9 cellular contexts compared by ENCODE assay signal in the genomic region with DNA sequence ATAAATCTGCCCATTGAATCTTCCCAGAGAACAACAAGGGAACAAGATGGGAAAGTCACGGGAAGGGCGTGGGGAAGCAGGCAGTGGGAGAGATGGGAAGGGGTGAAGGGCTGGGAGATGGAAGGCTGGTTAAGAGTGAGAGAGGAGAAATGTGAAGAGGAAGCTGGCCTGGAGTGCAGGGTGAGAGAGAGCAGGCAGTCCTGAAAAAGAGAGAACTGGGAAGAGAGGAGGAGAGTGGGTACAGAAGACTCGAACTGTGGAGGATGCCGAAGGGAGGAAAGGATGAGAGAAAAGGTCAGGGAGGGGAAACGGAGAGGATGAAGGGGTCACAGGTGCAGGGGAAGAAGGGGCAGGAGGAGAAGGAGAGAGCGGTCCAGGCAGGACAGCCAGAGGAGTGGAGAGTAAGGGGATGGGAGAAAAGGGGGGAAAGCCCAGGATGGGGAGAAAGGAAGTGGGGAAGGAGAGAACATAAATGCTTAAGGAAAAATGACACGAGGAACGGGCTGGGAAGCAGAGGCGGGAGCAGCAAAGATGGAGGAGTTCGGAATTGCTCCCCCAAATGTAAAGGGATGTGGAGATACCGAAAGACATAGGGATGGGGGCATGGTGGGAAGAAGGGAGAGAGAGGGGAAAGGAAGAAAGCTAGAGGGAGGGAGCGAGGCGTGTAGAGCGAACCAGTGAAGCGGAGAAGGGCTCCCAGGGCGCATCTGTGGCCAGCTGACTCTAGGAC. TPM values are rescaled to one million over a fixed set of nuclear protein-coding genes. Genes with fewer than 3 reads are reported as not detected.
A peak's percentile ranks its signal among the peaks of the same experiment; 100 is the strongest.
DNase-seq lines count a peak whose midpoint lies in the region; ATAC-seq, FAIRE-seq and TF ChIP-seq lines count a peak whose summit lies in the region.
"Had no signal": no experiment of that assay in that cellular context is flagged by ENCODE, and none has a peak within 500 bp of the region (broad histone marks: within the 10 kb centered on the region; RNA-seq: fewer than 3 reads in every experiment).

No MANE protein-coding gene starts in this region.

- FAIRE-seq in H1 (lab: Jason Lieb, UNC) (no peak), small intestine (lab: Jason Lieb, UNC) (no peak)

- no peak overlapping the region for H3K9ac ChIP-seq in Karpas-422 (ENCODE audit: low read length)
- peak overlapping the region in 1 of 4 experiments; percentile 68; a peak in 2 of 7 replicates for H3K9ac ChIP-seq in H1 (replicated peaks in 1 of 4; ENCODE audit: extremely low read depth in 1 of 4, low read depth in 3 of 4, low read length in 3 of 4)
- peak overlapping the region; percentile 100 for H3K9ac ChIP-seq in neuronal stem cell (ENCODE audit: low read depth, low read length, poor library complexity)

- H3K23ac ChIP-seq in H1 (ENCODE audit: insufficient read length) (no peak overlapping the region), neuronal stem cell (ENCODE audit: low read depth, low read length, poor library complexity) (peak overlapping the region; percentile 94)

- DNase-seq in CD14-positive monocyte (ENCODE audit: low spot score) (no peak), Karpas-422 (peak; percentile 36), H1 (ENCODE audit: low read depth in 1 of 2, low spot score in 2 of 2) (no peak), neuronal stem cell (ENCODE audit: low spot score) (no peak), DMS153 (lab: John Stamatoyannopoulos, UW) (no peak), small intestine (no peak)
- DNase-seq: NCI-H446 treated with DMSO at 0.1 percent for 48 hours had no signal

- CTCF ChIA-PET in H1 (lab: Charles Lee; ENCODE audit: partially characterized antibody), result interaction anchor here (0.5 to 4.5 kb wide), 23 partner anchors 9 to 173 kb away, joined by 3 to 39 read pairs (median 4); partner anchors contain the start of genes MLF2 and ZNF384

- peaks cover 30% of the 10 kb centered on the region for H3K4me1 Mint-ChIP-seq in CD14-positive monocyte

- no peaks in the 10 kb centered on the region for H3K79me2 ChIP-seq in Karpas-422 (ENCODE audit: low read length)
- no peaks in the 10 kb centered on the region for H3K79me2 ChIP-seq in H1 (ENCODE audit: control insufficient read depth in 1 of 2, insufficient read depth in 2 of 2, low read length in 2 of 2)

- H3K18ac ChIP-seq in H1 (ENCODE audit: extremely low read depth, low read length), result peak overlapping the region; percentile 71
- H3K18ac ChIP-seq in neuronal stem cell (ENCODE audit: low read length), result peak overlapping the region; percentile 99

- H3K4me2 ChIP-seq in Karpas-422 (ENCODE audit: low read depth, low read length, poor library complexity, severe bottlenecking) (no peak overlapping the region), H1 (ENCODE audit: insufficient read depth in 1 of 2, low read depth in 2 of 2, low read length in 2 of 2) (peak overlapping the region; percentile 84 to 99), neuronal stem cell (ENCODE audit: insufficient read depth, low read length, poor library complexity, severe bottlenecking) (peak overlapping the region; percentile 58)

- H3K9me3 ChIP-seq in Karpas-422 (ENCODE audit: low read length) (no peaks in the 10 kb centered on the region), H1 (ENCODE audit: insufficient read depth in 2 of 2, low read depth in 1 of 2, low read length in 1 of 2) (no peaks in the 10 kb centered on the region), neuronal stem cell (replicated peaks in 1 of 2; ENCODE audit: control insufficient read depth in 2 of 2, insufficient read depth in 1 of 2, low read depth in 1 of 2, low read length in 2 of 2) (no peaks in the 10 kb centered on the region), small intestine (ENCODE audit: control insufficient read depth, low read depth) (no peaks in the 10 kb centered on the region)

- H3K56ac ChIP-seq in H1 (replicated peaks; ENCODE audit: insufficient read length, low read depth, low read length), result no peak overlapping the region

- no peak for TF ChIP-seq POLR2A in H1 (IDR thresholded peaks at IDR 0.05; ENCODE audit: control extremely low read depth in 1 of 2, low read depth in 2 of 2, low read length in 2 of 2)

- H3K36me3 ChIP-seq in Karpas-422 (ENCODE audit: insufficient read depth, low read length) (no peaks in the 10 kb centered on the region), H1 (ENCODE audit: control insufficient read depth in 2 of 4, insufficient read depth in 4 of 4, low read length in 3 of 4) (peaks cover 0 to 3% (median under 1%) of the 10 kb centered on the region in 4 experiments; a peak in 1 of 8 replicates), neuronal stem cell (replicated peaks in 1 of 2; ENCODE audit: control insufficient read depth in 2 of 2, insufficient read depth in 2 of 2, low read length in 2 of 2) (peaks cover 14 to 18% of the 10 kb centered on the region in 2 donors), small intestine (ENCODE audit: control insufficient read depth in 2 of 2, insufficient read depth in 2 of 2, low read length in 2 of 2) (no peaks in the 10 kb centered on the region)

- peaks cover 16% of the 10 kb centered on the region for H3K23me2 ChIP-seq in H1 (ENCODE audit: low read depth, low read length)

- H2BK120ac ChIP-seq in H1 (replicated peaks; ENCODE audit: low read depth, low read length), result no peak overlapping the region
- peak overlapping the region; percentile 87 for H2BK120ac ChIP-seq in neuronal stem cell (ENCODE audit: low read depth, low read length)

- H3K4me3 ChIP-seq in Karpas-422 (ENCODE audit: low read length), result no peak overlapping the region
- peak overlapping the region; percentile 72 to 90 (median 72) for H3K4me3 ChIP-seq in H1 (ENCODE audit: extremely low read depth in 1 of 4, insufficient read depth in 2 of 4, low read depth in 3 of 4, low read length in 4 of 4)
- peak overlapping the region; percentile 81 to 98 for H3K4me3 ChIP-seq in neuronal stem cell (ENCODE audit: low read length in 2 of 2)
- H3K4me3 ChIP-seq in small intestine (ENCODE audit: low read depth in 1 of 2, low read length in 2 of 2), result peak overlapping the region in 1 of 2 donors; percentile 37

- no peaks in the 10 kb centered on the region for H3K9me2 ChIP-seq in Karpas-422 (replicated peaks; ENCODE audit: insufficient read depth, low read length)

- no peak for TF ChIP-seq RAD21 in H1 (IDR thresholded peaks at IDR 0.05 in 1 of 2, conservative IDR thresholded peaks at IDR 0.05 in 1 of 2; ENCODE audit: low read depth in 2 of 2, low read length in 2 of 2)

- peak overlapping the region; percentile 24 to 74 for H3K4me3 Mint-ChIP-seq in CD14-positive monocyte

- ATAC-seq in HG03025 (IDR thresholded peaks at IDR 0.05; ENCODE audit: low FRiP score, unreplicated experiment) (no peak), GM19351 (IDR thresholded peaks at IDR 0.05; ENCODE audit: unreplicated experiment) (no peak)

- H2BK15ac ChIP-seq in H1 (ENCODE audit: low read length), result peak overlapping the region; percentile 97
- peak overlapping the region; percentile 99 for H2BK15ac ChIP-seq in neuronal stem cell (ENCODE audit: low read length)

- no peaks in the 10 kb centered on the region for H4K20me1 ChIP-seq in Karpas-422 (ENCODE audit: insufficient read depth, low read depth, low read length)
- H4K20me1 ChIP-seq in H1 (replicated peaks in 1 of 2; ENCODE audit: control insufficient read depth in 1 of 2, insufficient read depth in 2 of 2, low read length in 2 of 2), result no peaks in the 10 kb centered on the region

- H3K4ac ChIP-seq in H1 (replicated peaks; ENCODE audit: insufficient read length, low read depth, low read length) (no peak overlapping the region), neuronal stem cell (ENCODE audit: low read length) (no peak overlapping the region)

- peaks cover 3 to 11% of the 10 kb centered on the region in 2 donors for H3K36me3 Mint-ChIP-seq in CD14-positive monocyte

- no peak overlapping the region for H2BK20ac ChIP-seq in H1 (ENCODE audit: low read length)

- no peak for TF ChIP-seq EP300 in H1 (IDR thresholded peaks at IDR 0.05; ENCODE audit: borderline replicate concordance in 1 of 2, low read depth in 2 of 2, low read length in 2 of 2)

- no peak for TF ChIP-seq CTCF in CD14-positive monocyte (IDR thresholded peaks at IDR 0.05)
- TF ChIP-seq CTCF in H1 (IDR thresholded peaks at IDR 0.05; ENCODE audit: control extremely low read depth in 1 of 3, insufficient read depth in 1 of 3, low read depth in 1 of 3, low read length in 3 of 3), result no peak

- H2BK5ac ChIP-seq in H1 (ENCODE audit: low read depth, low read length) (peak overlapping the region; percentile 7; the same call in 1 of the 2 replicates), neuronal stem cell (ENCODE audit: low read length) (peak overlapping the region; percentile 93)

- no peaks in the 10 kb centered on the region for H3K27me3 ChIP-seq in Karpas-422 (ENCODE audit: low read length)
- H3K27me3 ChIP-seq in H1 (replicated peaks in 1 of 4; ENCODE audit: control insufficient read depth in 3 of 4, extremely low read depth in 1 of 4, insufficient read depth in 3 of 4, low read length in 3 of 4), result peaks cover 0 to 16% (median 14%) of the 10 kb centered on the region in 4 experiments; a peak in 6 of 7 replicates
- H3K27me3 ChIP-seq in neuronal stem cell (ENCODE audit: control insufficient read depth in 3 of 3, insufficient read depth in 3 of 3, low read depth in 1 of 3, low read length in 3 of 3), result peaks cover 0 to 12% (median 7%) of the 10 kb centered on the region in 3 experiments
- peaks cover 4 to 20% of the 10 kb centered on the region in 2 donors for H3K27me3 ChIP-seq in small intestine (ENCODE audit: control insufficient read depth in 2 of 2, insufficient read depth in 2 of 2, low read length in 2 of 2)

- H2AK5ac ChIP-seq in H1 (ENCODE audit: low read depth, low read length) (0 out of 2 replicates have a peak overlapping the region, but pooled peaks have one; percentile 75), neuronal stem cell (ENCODE audit: low read depth, low read length) (peak overlapping the region; percentile 91)

- H4K91ac ChIP-seq in H1 (replicated peaks; ENCODE audit: insufficient read length, low read length), result no peak overlapping the region
- no peak overlapping the region for H4K91ac ChIP-seq in neuronal stem cell (ENCODE audit: low read depth, low read length, poor library complexity)

- H4K8ac ChIP-seq in H1 (ENCODE audit: extremely low read depth, insufficient read depth, low read length) (no peak overlapping the region), neuronal stem cell (ENCODE audit: low read depth, low read length) (no peak overlapping the region)

- intact Hi-C loops in CD14-positive monocyte (cut with micrococcal nuclease), result loop anchor here (5.0 to 10.0 kb wide), 2 partner anchors 55 to 82 kb away; partner anchors contain the start of gene ACRBP (in 1 of the 2)

- H3K14ac ChIP-seq in H1 (ENCODE audit: insufficient read length) (no peak overlapping the region), neuronal stem cell (ENCODE audit: low read length) (peak overlapping the region; percentile 97)

- WGBS in H1 (ENCODE audit: extremely low coverage in 1 of 2, insufficient coverage in 1 of 2, insufficient read length in 1 of 2, insufficient replicate concordance in 2 of 2, low coverage in 1 of 2, low lambda C conversion rate in 2 of 2, missing lambda C conversion rate in 1 of 2), 2 experiments, result 15% methylated on average over 12 of the region's 16 CpGs; no CpG with 5 or more reads in 1 of the 2 experiments
- no CpG with 5 or more reads among the region's 16 CpGs for WGBS in neuronal stem cell (ENCODE audit: extremely low coverage in 2 of 2, insufficient read length in 2 of 2, insufficient replicate concordance in 1 of 2), 2 donors
- WGBS in small intestine, 3 donors, result 17 to 24% (median 18%) methylated on average over 12 to 16 of the region's 16 CpGs

- peak overlapping the region in 1 of 7 donors; percentile 37 for H3K27ac Mint-ChIP-seq in CD14-positive monocyte

- H3K27me3 Mint-ChIP-seq in CD14-positive monocyte (ENCODE audit: low read depth in 3 of 3), result peaks cover 70 to 88% (median 75%) of the 10 kb centered on the region in 3 donors

- H3K27ac ChIP-seq in Karpas-422 (ENCODE audit: low read length), result no peak overlapping the region
- no peak overlapping the region for H3K27ac ChIP-seq in H1 (ENCODE audit: low read depth, low read length)
- H3K27ac ChIP-seq in neuronal stem cell (replicated peaks; ENCODE audit: low read length), result no peak overlapping the region
- H3K27ac ChIP-seq in small intestine (ENCODE audit: low read depth in 1 of 2, low read length in 1 of 2), result no peak overlapping the region

- peaks cover 4 to 20% (median 14%) of the 10 kb centered on the region in 7 donors for H3K9me3 Mint-ChIP-seq in CD14-positive monocyte

- H4K5ac ChIP-seq in H1 (ENCODE audit: insufficient read length, low read depth, low read length), result no peak overlapping the region

- H3K79me1 ChIP-seq in H1 (ENCODE audit: low read depth, low read length) (no peaks in the 10 kb centered on the region; the same call in 1 of the 2 replicates), neuronal stem cell (ENCODE audit: low read depth, low read length) (peaks cover 15% of the 10 kb centered on the region)

- POLR2A ChIA-PET in H1 (lab: Charles Lee; ENCODE audit: partially characterized antibody), result interaction anchor here (0.6 to 3.1 kb wide), 23 partner anchors 9 to 165 kb away, joined by 3 to 32 read pairs (median 4); partner anchors contain the start of genes CDCA3, GAPDH, PTMS and USP5

- H2AFZ ChIP-seq in Karpas-422 (ENCODE audit: low read length), result no peak overlapping the region
- H2AFZ ChIP-seq in H1 (ENCODE audit: low read length), result peak overlapping the region; percentile 60; the same call in 1 of the 2 replicates
- peak overlapping the region; percentile 97 for H2AFZ ChIP-seq in neuronal stem cell (ENCODE audit: low read length)

- H2BK12ac ChIP-seq in H1 (ENCODE audit: low read depth, low read length), result peak overlapping the region; percentile 87; the same call in 1 of the 2 replicates
- peak overlapping the region; percentile 86 for H2BK12ac ChIP-seq in neuronal stem cell (ENCODE audit: low read length)

- H3K4me1 ChIP-seq in Karpas-422 (ENCODE audit: low read length), result peaks cover 43% of the 10 kb centered on the region
- peaks cover 0 to 12% (median 9%) of the 10 kb centered on the region in 4 experiments; a peak in 5 of 7 replicates for H3K4me1 ChIP-seq in H1 (replicated peaks in 1 of 4; ENCODE audit: control insufficient read depth in 3 of 4, insufficient read depth in 4 of 4, low read length in 3 of 4)
- peaks cover 9 to 16% of the 10 kb centered on the region in 2 donors for H3K4me1 ChIP-seq in neuronal stem cell (ENCODE audit: control insufficient read depth in 2 of 2, insufficient read depth in 1 of 2, low read depth in 1 of 2, low read length in 2 of 2)
- H3K4me1 ChIP-seq in small intestine (ENCODE audit: control insufficient read depth in 2 of 2, insufficient read depth in 1 of 2, low read depth in 1 of 2, low read length in 1 of 2), result no peaks in the 10 kb centered on the region

RNA-seq across cellular contexts. Expression of gene PIANP, which starts 1.2 kb away (rescaled TPM):
- polyA plus RNA-seq in CD14-positive monocyte, result not detected
- not detected in 2 replicates for total RNA-seq in Karpas-422 (2014; rRNA removed; shearing (Covaris generic); ENCODE audit: low replicate concordance)
- total RNA-seq in H1 (2021; fragmentation: NEBNext Ultra II Directional; extraction: Animal tissue kit (Norgen Biotek cat#: 25700)), result 9.8 and 15.3 TPM in 2 replicates
- polyA plus RNA-seq in H1 (2011; rRNA removed), result 6.3 and 13.3 TPM in 2 replicates
- 4.1 TPM for polyA plus RNA-seq in H1 (2011; cell fraction: cytosol; rRNA removed)
- 16.6 TPM for polyA plus RNA-seq in H1 (2011; cell fraction: nucleus; rRNA removed)
- polyA plus RNA-seq in H1 (2012, experiment 1 of 2), result 11.4 to 16.2 TPM (median 13.6 TPM) in 4 replicates
- polyA plus RNA-seq in H1 (2012, experiment 2 of 2), result 12.2 TPM
- 13.5 TPM for polyA plus RNA-seq in H1 (2013, experiment 1 of 2)
- polyA plus RNA-seq in H1 (2013, experiment 2 of 2), result 16.5 TPM
- polyA minus RNA-seq in H1 (2011; rRNA and poly(A)+ RNA removed), result 1.6 and 3.5 TPM in 2 replicates
- 6.8 TPM for polyA minus RNA-seq in H1 (2011; cell fraction: cytosol; rRNA and poly(A)+ RNA removed)
- 4.1 TPM for polyA minus RNA-seq in H1 (2011; cell fraction: nucleus; rRNA and poly(A)+ RNA removed)
- polyA plus RNA-seq in neuronal stem cell (2013, experiment 1 of 2), result 30.7 TPM
- 30.4 TPM for polyA plus RNA-seq in neuronal stem cell (2013, experiment 2 of 2)
- 1 to 10 TPM in 1 of 3 donors, not detected in 2; 3.4 TPM for polyA plus RNA-seq in small intestine

RNA-seq across cellular contexts. Expression of gene ZNF384, which starts 10.2 kb away (rescaled TPM):
- polyA plus RNA-seq in CD14-positive monocyte, result 10 to 100 TPM in 1 of 2 donors, 1 to 10 TPM in 1; 9.6 to 10.9 TPM
- 35.5 and 39.2 TPM in 2 replicates for total RNA-seq in Karpas-422 (2014; rRNA removed; shearing (Covaris generic); ENCODE audit: low replicate concordance)
- total RNA-seq in H1 (2021; fragmentation: NEBNext Ultra II Directional; extraction: Animal tissue kit (Norgen Biotek cat#: 25700)), result 59.6 and 60.1 TPM in 2 replicates
- polyA plus RNA-seq in H1 (2011; rRNA removed), result 59.0 and 75.1 TPM in 2 replicates
- polyA plus RNA-seq in H1 (2011; cell fraction: cytosol; rRNA removed), result 66.7 TPM
- 138 TPM for polyA plus RNA-seq in H1 (2011; cell fraction: nucleus; rRNA removed)
- polyA plus RNA-seq in H1 (2012, experiment 1 of 2), result 64.4 to 74.8 TPM (median 69.2 TPM) in 4 replicates
- 30.4 TPM for polyA plus RNA-seq in H1 (2012, experiment 2 of 2)
- 47.8 TPM for polyA plus RNA-seq in H1 (2013, experiment 1 of 2)
- polyA plus RNA-seq in H1 (2013, experiment 2 of 2), result 45.3 TPM
- polyA minus RNA-seq in H1 (2011; rRNA and poly(A)+ RNA removed), result 69.0 and 70.2 TPM in 2 replicates
- 39.0 TPM for polyA minus RNA-seq in H1 (2011; cell fraction: cytosol; rRNA and poly(A)+ RNA removed)
- polyA minus RNA-seq in H1 (2011; cell fraction: nucleus; rRNA and poly(A)+ RNA removed), result 71.1 TPM
- polyA plus RNA-seq in neuronal stem cell (2013, experiment 1 of 2), result 57.1 TPM
- 53.1 TPM for polyA plus RNA-seq in neuronal stem cell (2013, experiment 2 of 2)
- polyA plus RNA-seq in small intestine, result 10 to 100 TPM; 26.2 to 38.2 (median 31.0) TPM

RNA-seq across cellular contexts. Expression of gene COPS7A, which starts 24.4 kb away (rescaled TPM):
- 10 to 100 TPM; 70.1 to 77.1 TPM for polyA plus RNA-seq in CD14-positive monocyte
- total RNA-seq in Karpas-422 (2014; rRNA removed; shearing (Covaris generic); ENCODE audit: low replicate concordance), result 39.2 and 42.9 TPM in 2 replicates
- 43.3 and 44.5 TPM in 2 replicates for total RNA-seq in H1 (2021; fragmentation: NEBNext Ultra II Directional; extraction: Animal tissue kit (Norgen Biotek cat#: 25700))
- polyA plus RNA-seq in H1 (2011; rRNA removed), result 95.9 and 98.4 TPM in 2 replicates
- 93.9 TPM for polyA plus RNA-seq in H1 (2011; cell fraction: cytosol; rRNA removed)
- polyA plus RNA-seq in H1 (2011; cell fraction: nucleus; rRNA removed), result 109 TPM
- 43.6 to 58.1 TPM (median 55.6 TPM) in 4 replicates for polyA plus RNA-seq in H1 (2012, experiment 1 of 2)
- polyA plus RNA-seq in H1 (2012, experiment 2 of 2), result 63.2 TPM
- polyA plus RNA-seq in H1 (2013, experiment 1 of 2), result 40.6 TPM
- 40.1 TPM for polyA plus RNA-seq in H1 (2013, experiment 2 of 2)
- 43.8 and 57.5 TPM in 2 replicates for polyA minus RNA-seq in H1 (2011; rRNA and poly(A)+ RNA removed)
- 16.6 TPM for polyA minus RNA-seq in H1 (2011; cell fraction: cytosol; rRNA and poly(A)+ RNA removed)
- polyA minus RNA-seq in H1 (2011; cell fraction: nucleus; rRNA and poly(A)+ RNA removed), result 17.2 TPM
- 24.4 TPM for polyA plus RNA-seq in neuronal stem cell (2013, experiment 1 of 2)
- polyA plus RNA-seq in neuronal stem cell (2013, experiment 2 of 2), result 23.7 TPM
- polyA plus RNA-seq in small intestine, result 10 to 100 TPM; 30.5 to 49.3 (median 31.8) TPM

RNA-seq across cellular contexts. Expression of gene ING4, which starts 36.5 kb away (rescaled TPM):
- polyA plus RNA-seq in CD14-positive monocyte, result 10 to 100 TPM; 62.2 to 64.0 TPM
- 40.1 and 52.9 TPM in 2 replicates for total RNA-seq in Karpas-422 (2014; rRNA removed; shearing (Covaris generic); ENCODE audit: low replicate concordance)
- total RNA-seq in H1 (2021; fragmentation: NEBNext Ultra II Directional; extraction: Animal tissue kit (Norgen Biotek cat#: 25700)), result 21.7 and 22.9 TPM in 2 replicates
- polyA plus RNA-seq in H1 (2011; rRNA removed), result 28.6 and 29.3 TPM in 2 replicates
- polyA plus RNA-seq in H1 (2011; cell fraction: cytosol; rRNA removed), result 44.8 TPM
- polyA plus RNA-seq in H1 (2011; cell fraction: nucleus; rRNA removed), result 62.2 TPM
- polyA plus RNA-seq in H1 (2012, experiment 1 of 2), result 25.6 to 40.6 TPM (median 29.1 TPM) in 4 replicates
- polyA plus RNA-seq in H1 (2012, experiment 2 of 2), result 21.9 TPM
- polyA plus RNA-seq in H1 (2013, experiment 1 of 2), result 26.0 TPM
- polyA plus RNA-seq in H1 (2013, experiment 2 of 2), result 22.1 TPM
- polyA minus RNA-seq in H1 (2011; rRNA and poly(A)+ RNA removed), result 15.7 and 16.4 TPM in 2 replicates
- 6.8 TPM for polyA minus RNA-seq in H1 (2011; cell fraction: cytosol; rRNA and poly(A)+ RNA removed)
- 13.0 TPM for polyA minus RNA-seq in H1 (2011; cell fraction: nucleus; rRNA and poly(A)+ RNA removed)
- 81.5 TPM for polyA plus RNA-seq in neuronal stem cell (2013, experiment 1 of 2)
- 78.5 TPM for polyA plus RNA-seq in neuronal stem cell (2013, experiment 2 of 2)
- 10 to 100 TPM; 29.3 to 30.9 (median 30.0) TPM for polyA plus RNA-seq in small intestine

RNA-seq across cellular contexts. Expression of gene ACRBP, which starts 52.2 kb away (rescaled TPM):
- 10 to 100 TPM; 10.2 to 10.3 TPM for polyA plus RNA-seq in CD14-positive monocyte
- 2.2 and 4.2 TPM in 2 replicates for total RNA-seq in Karpas-422 (2014; rRNA removed; shearing (Covaris generic); ENCODE audit: low replicate concordance)
- 0.80 and 1.2 TPM in 2 replicates for total RNA-seq in H1 (2021; fragmentation: NEBNext Ultra II Directional; extraction: Animal tissue kit (Norgen Biotek cat#: 25700))
- 5.2 and 8.9 TPM in 2 replicates for polyA plus RNA-seq in H1 (2011; rRNA removed)
- 4.1 TPM for polyA plus RNA-seq in H1 (2011; cell fraction: cytosol; rRNA removed)
- polyA plus RNA-seq in H1 (2011; cell fraction: nucleus; rRNA removed), result 13.2 TPM
- 0.98 to 1.8 TPM (median 1.4 TPM) in 4 replicates for polyA plus RNA-seq in H1 (2012, experiment 1 of 2)
- polyA plus RNA-seq in H1 (2012, experiment 2 of 2), result 0.30 TPM
- polyA plus RNA-seq in H1 (2013, experiment 1 of 2), result 1.5 TPM
- 2.1 TPM for polyA plus RNA-seq in H1 (2013, experiment 2 of 2)
- 5.7 and 11.8 TPM in 2 replicates for polyA minus RNA-seq in H1 (2011; rRNA and poly(A)+ RNA removed)
- polyA minus RNA-seq in H1 (2011; cell fraction: cytosol; rRNA and poly(A)+ RNA removed), result 2.2 TPM
- 5.7 TPM for polyA minus RNA-seq in H1 (2011; cell fraction: nucleus; rRNA and poly(A)+ RNA removed)
- 3.4 TPM for polyA plus RNA-seq in neuronal stem cell (2013, experiment 1 of 2)
- polyA plus RNA-seq in neuronal stem cell (2013, experiment 2 of 2), result 2.5 TPM
- polyA plus RNA-seq in small intestine, result 1 to 10 TPM; 2.6 to 5.9 (median 4.5) TPM
